Comparison of ENCODE assay signal across 35 cellular contexts in the genomic region with DNA sequence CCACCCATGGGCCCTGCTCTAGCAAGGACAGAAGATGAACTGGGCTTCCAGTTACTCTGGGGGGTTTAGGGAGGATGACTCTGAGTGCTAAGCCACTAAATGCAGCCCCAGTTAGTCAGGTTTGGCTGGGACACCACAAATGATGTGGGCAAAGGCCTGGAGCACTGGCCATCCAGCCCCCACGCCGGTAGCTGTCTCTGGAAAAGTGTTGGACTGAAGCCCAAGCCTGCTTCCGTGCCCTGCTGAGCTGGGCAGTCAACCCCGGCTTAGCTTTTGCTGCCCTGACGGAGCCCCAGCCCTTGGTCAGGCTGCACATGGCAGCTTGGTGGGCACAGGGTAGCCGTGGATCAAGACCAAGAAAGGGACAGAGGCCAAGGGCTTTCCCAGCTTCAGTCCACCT. TPM values are rescaled to one million over a fixed set of nuclear protein-coding genes. Genes with fewer than 3 reads are reported as not detected.
"Had no signal": no experiment of that assay in that cellular context is flagged by ENCODE, and none has a peak within 500 bp of the region (broad histone marks: within the 10 kb centered on the region; RNA-seq: fewer than 3 reads in every experiment).

No MANE protein-coding gene starts in this region.

- H3K9me3 Mint-ChIP-seq: activated CD4-positive, alpha-beta memory T cell treated with anti-CD3 and anti-CD28 coated beads, Interleukin-2, amount 10 ng/mL, durations not matched to agents 7 days and 5 days; activated naive CD4-positive, alpha-beta T cell treated with anti-CD3 and anti-CD28 coated beads, Interleukin-2, amount 10 ng/mL, durations not matched to agents 7 days and 5 days; activated naive CD8-positive, alpha-beta T cell treated with anti-CD3 and anti-CD28 coated beads, Interleukin-2, amount 50 U/mL, for 24 hours had no signal

- H3K27me3 ChIP-seq: MG63 had no signal

- H3K9me3 ChIP-seq: MG63 had no signal

- H3K36me3 Mint-ChIP-seq: activated CD8-positive, alpha-beta memory T cell treated with anti-CD3 and anti-CD28 coated beads, Interleukin-2, amount 10 ng/mL, durations not matched to agents 7 days and 5 days; activated naive CD4-positive, alpha-beta T cell treated with anti-CD3 and anti-CD28 coated beads, Interleukin-2, amount 10 ng/mL, durations not matched to agents 7 days and 5 days; activated naive CD8-positive, alpha-beta T cell; brain had no signal

- H3K36me3 ChIP-seq: MG63, WERI-Rb-1 had no signal

- H3K4me2 ChIP-seq: PC-9 had no signal

- H2AFZ ChIP-seq: PC-9 had no signal

- DNase-seq: activated CD4-positive, alpha-beta memory T cell treated with anti-CD3 and anti-CD28 coated beads, Interleukin-2, amount 10 ng/mL, durations not matched to agents 7 days and 5 days; activated CD4-positive, alpha-beta T cell treated with anti-CD3 and anti-CD28 coated beads for 1 hour; activated CD4-positive, alpha-beta T cell treated with anti-CD3 and anti-CD28 coated beads for 48 hours; activated CD4-positive, CD25-positive, alpha-beta regulatory T cell; activated CD8-positive, alpha-beta memory T cell treated with anti-CD3 and anti-CD28 coated beads for 24 hours; activated CD8-positive, alpha-beta memory T cell treated with anti-CD3 and anti-CD28 coated beads, Interleukin-2, amount 10 ng/mL, durations not matched to agents 7 days and 5 days; activated CD8-positive, alpha-beta memory T cell treated with anti-CD3 and anti-CD28 coated beads, Interleukin-2, amount 50 U/mL, for 48 hours; activated effector memory CD4-positive, alpha-beta T cell treated with Interleukin-2 at 50 U/mL for 16 hours; activated naive CD4-positive, alpha-beta T cell treated with anti-CD3 and anti-CD28 coated beads, Interleukin-2, amount 10 ng/mL, durations not matched to agents 7 days and 5 days; activated naive CD8-positive, alpha-beta T cell treated with anti-CD3 and anti-CD28 coated beads, Interleukin-2, amount 50 U/mL, for 24 hours; activated T-cell treated with anti-CD3 and anti-CD28 coated beads, Interleukin-2, amount 50 U/mL, for 48 hours; anterior cingulate cortex; caudate nucleus; Kasumi-1; MG63; MV-4-11; NCI-H1092; NCI-H1436 treated with DMSO at 0.1 percent for 48 hours; NCI-H1694 treated with DMSO at 0.1 percent for 48 hours; NCI-H2029; NCI-H345; NCI-H524 treated with DMSO at 0.1 percent for 48 hours; Right ventricle myocardium superior; SW 1271; T-helper 1 cell; T-helper 2 cell; T-helper 9 cell; WERI-Rb-1 had no signal

- H3K27ac Mint-ChIP-seq: activated CD4-positive, alpha-beta memory T cell treated with anti-CD3 and anti-CD28 coated beads, Interleukin-2, amount 10 ng/mL, durations not matched to agents 7 days and 5 days; activated CD8-positive, alpha-beta memory T cell treated with anti-CD3 and anti-CD28 coated beads, Interleukin-2, amount 10 ng/mL, durations not matched to agents 7 days and 5 days; activated naive CD4-positive, alpha-beta T cell treated with anti-CD3 and anti-CD28 coated beads, Interleukin-2, amount 10 ng/mL, durations not matched to agents 7 days and 5 days; activated naive CD8-positive, alpha-beta T cell; activated naive CD8-positive, alpha-beta T cell treated with anti-CD3 and anti-CD28 coated beads, Interleukin-2, amount 50 U/mL, for 24 hours; brain had no signal

- H3K4me3 Mint-ChIP-seq: activated CD4-positive, alpha-beta memory T cell treated with anti-CD3 and anti-CD28 coated beads, Interleukin-2, amount 10 ng/mL, durations not matched to agents 7 days and 5 days; activated CD8-positive, alpha-beta memory T cell treated with anti-CD3 and anti-CD28 coated beads, Interleukin-2, amount 10 ng/mL, durations not matched to agents 7 days and 5 days; activated naive CD4-positive, alpha-beta T cell treated with anti-CD3 and anti-CD28 coated beads, Interleukin-2, amount 10 ng/mL, durations not matched to agents 7 days and 5 days; activated naive CD8-positive, alpha-beta T cell; activated naive CD8-positive, alpha-beta T cell treated with anti-CD3 and anti-CD28 coated beads, Interleukin-2, amount 50 U/mL, for 24 hours; brain had no signal

- H3K27ac ChIP-seq: PC-9, RWPE1, WERI-Rb-1 had no signal

- ATAC-seq: activated CD8-positive, alpha-beta memory T cell treated with anti-CD3 and anti-CD28 coated beads, Interleukin-2, amount 10 ng/mL, durations not matched to agents 7 days and 5 days; activated naive CD8-positive, alpha-beta T cell treated with anti-CD3 and anti-CD28 coated beads, Interleukin-2, amount 50 U/mL, for 24 hours had no signal

- H3K4me3 ChIP-seq: MG63, PC-9 had no signal

RNA-seq across cellular contexts. Expression of gene CABP2, which starts 54.7 kb away (rescaled TPM):
- total RNA-seq: activated CD4-positive, alpha-beta memory T cell treated with anti-CD3 and anti-CD28 coated beads, Interleukin-2, amount 10 ng/mL, durations not matched to agents 7 days and 5 days; activated CD8-positive, alpha-beta memory T cell treated with anti-CD3 and anti-CD28 coated beads, Interleukin-2, amount 10 ng/mL, durations not matched to agents 7 days and 5 days; bronchial epithelial cell; NCI-H460; OCI-LY7; PC-9; Right ventricle myocardium superior had no signal
